Comparison of ENCODE assay signal across 7 cellular contexts in genomic region chr2:126527836-126528490, GRCh38.
A peak's percentile ranks its signal among the peaks of the same experiment; 100 is the strongest.
DNase-seq lines count a peak whose midpoint lies in the region; ATAC-seq and TF ChIP-seq lines count a peak whose summit lies in the region.

No MANE protein-coding gene starts in this region.

- peaks cover 2% of the 10 kb centered on the region; the same call in 1 of the 2 replicates for H3K27me3 Mint-ChIP-seq in H9 (ENCODE audit: low read depth)
- peaks cover 4% of the 10 kb centered on the region for H3K27me3 Mint-ChIP-seq in activated CD8-positive, alpha-beta T cell treated with anti-CD3 and anti-CD28 coated beads, Interleukin-2, amount 10 ng/mL, durations not matched to agents 7 days and 5 days (ENCODE audit: low read depth)
- no peaks in the 10 kb centered on the region for H3K27me3 Mint-ChIP-seq in neural progenitor cell (ENCODE audit: insufficient read depth, low read depth)

- POLR2A ChIA-PET in activated CD8-positive, alpha-beta T cell treated with anti-CD3 and anti-CD28 coated beads, Interleukin-2, amount 10 ng/mL, durations not matched to agents 7 days and 5 days (lab: Charles Lee), result interaction anchor here (0.6 to 0.8 kb wide), 4 partner anchors 18 to 251 kb away, joined by 3 to 4 read pairs (median 4); no protein-coding TSS in a partner anchor

- H4K91ac ChIP-seq in H9 (ENCODE audit: insufficient read length, low read depth, low read length), result no peak overlapping the region

- no peak overlapping the region; the same call in 1 of the 2 replicates for H3K14ac ChIP-seq in H9 (ENCODE audit: insufficient read depth, low read length)

- no peak overlapping the region for H3K4me3 Mint-ChIP-seq in H9
- no peak overlapping the region for H3K4me3 Mint-ChIP-seq in activated CD8-positive, alpha-beta T cell treated with anti-CD3 and anti-CD28 coated beads, Interleukin-2, amount 10 ng/mL, durations not matched to agents 7 days and 5 days
- no peak overlapping the region for H3K4me3 Mint-ChIP-seq in neural progenitor cell

- H2AK5ac ChIP-seq in H9 (ENCODE audit: insufficient read length, low read length), result no peak overlapping the region

- WGBS in H9 (ENCODE audit: extremely low coverage, insufficient read length, low lambda C conversion rate), result no CpG with 5 or more reads among the region's 8 CpGs

- no peak overlapping the region for H3K4me2 ChIP-seq in H9 (ENCODE audit: insufficient read depth, insufficient read length, low read length)
- no peak overlapping the region for H3K4me2 ChIP-seq in neural progenitor cell

- DNase-seq in H9, result peak; percentile 80
- peak; percentile 73 for DNase-seq in NB4 (ENCODE audit: low read depth)
- peak; percentile 81 for DNase-seq in activated CD8-positive, alpha-beta T cell treated with anti-CD3 and anti-CD28 coated beads, Interleukin-2, amount 10 ng/mL, durations not matched to agents 7 days and 5 days
- DNase-seq in epithelial cell of esophagus (ENCODE audit: low read depth), result peak; percentile 3
- peak; percentile 72 for DNase-seq in neural progenitor cell (ENCODE audit: low spot score)
- no peak for DNase-seq in upper lobe of right lung

- no peak overlapping the region for H2BK5ac ChIP-seq in H9 (ENCODE audit: insufficient read length, low read length)

- H4K20me1 ChIP-seq in H9 (ENCODE audit: control insufficient read depth, insufficient read depth, insufficient read length) (no peaks in the 10 kb centered on the region), neural progenitor cell (ENCODE audit: low read depth) (no peaks in the 10 kb centered on the region)

- H3K23me2 ChIP-seq in H9 (ENCODE audit: insufficient read length, low read depth, low read length, poor library complexity, severe bottlenecking), result no peaks in the 10 kb centered on the region

- no peak overlapping the region for H3K18ac ChIP-seq in H9 (ENCODE audit: insufficient read length, low read depth, low read length)

- H3F3A ChIP-seq in neural progenitor cell (ENCODE audit: low read depth), result no peaks in the 10 kb centered on the region

- H4K8ac ChIP-seq in H9 (replicated peaks; ENCODE audit: insufficient read length, low read depth, low read length), result no peak overlapping the region

- no peak for TF ChIP-seq POLR2A in NB4 (IDR thresholded peaks at IDR 0.05; ENCODE audit: extremely low read depth, insufficient read length)

- no peak overlapping the region for H3K23ac ChIP-seq in H9 (ENCODE audit: insufficient read length, low read depth, low read length)

- no peaks in the 10 kb centered on the region for H3K79me1 ChIP-seq in H9 (ENCODE audit: insufficient read depth, low read depth, low read length, poor library complexity, severe bottlenecking)

- no peak overlapping the region for H2BK20ac ChIP-seq in H9 (ENCODE audit: low read depth, low read length, poor library complexity, severe bottlenecking)

- H3K4ac ChIP-seq in H9 (ENCODE audit: low read depth, low read length), result no peak overlapping the region

- H3K9me3 Mint-ChIP-seq in H9, result no peaks in the 10 kb centered on the region; a peak in 1 of 5 replicates
- H3K9me3 Mint-ChIP-seq in activated CD8-positive, alpha-beta T cell treated with anti-CD3 and anti-CD28 coated beads, Interleukin-2, amount 10 ng/mL, durations not matched to agents 7 days and 5 days (ENCODE audit: insufficient read depth), result no peaks in the 10 kb centered on the region
- H3K9me3 Mint-ChIP-seq in neural progenitor cell, result no peaks in the 10 kb centered on the region

- H3K4me3 ChIP-seq in NB4 (ENCODE audit: low read depth, low read length) (no peak overlapping the region), epithelial cell of esophagus (ENCODE audit: low read length) (no peak overlapping the region), neural progenitor cell (no peak overlapping the region), upper lobe of right lung (no peak overlapping the region)

- H3K27ac Mint-ChIP-seq in H9 (no peak overlapping the region; a peak in 1 of 7 replicates), neural progenitor cell (no peak overlapping the region)
- H3K27ac Mint-ChIP-seq in activated CD8-positive, alpha-beta T cell treated with anti-CD3 and anti-CD28 coated beads, Interleukin-2, amount 10 ng/mL, durations not matched to agents 7 days and 5 days, result no peak overlapping the region

- H3K36me3 ChIP-seq in neural progenitor cell (no peaks in the 10 kb centered on the region), upper lobe of right lung (no peaks in the 10 kb centered on the region)

- H3K4me1 ChIP-seq in H9 (ENCODE audit: insufficient read depth, low read length), result no peaks in the 10 kb centered on the region
- no peaks in the 10 kb centered on the region for H3K4me1 ChIP-seq in neural progenitor cell
- no peaks in the 10 kb centered on the region for H3K4me1 ChIP-seq in upper lobe of right lung

- no peak overlapping the region for H2BK120ac ChIP-seq in H9 (ENCODE audit: low read depth, low read length, poor library complexity, severe bottlenecking)

- intact Hi-C loops in upper lobe of right lung (cut with DNase I), result no loop called here

- no peak overlapping the region for H2BK15ac ChIP-seq in H9 (ENCODE audit: low read depth, low read length)

- CTCF ChIA-PET in activated CD8-positive, alpha-beta T cell treated with anti-CD3 and anti-CD28 coated beads, Interleukin-2, amount 10 ng/mL, durations not matched to agents 7 days and 5 days (lab: Charles Lee), result interaction anchor here (0.7 to 6.6 kb wide), 42 partner anchors 9 to 443 kb away, joined by 3 to 131 read pairs (median 4); no protein-coding TSS in a partner anchor

- no peak overlapping the region for H3K9ac ChIP-seq in H9 (ENCODE audit: extremely low read depth, insufficient read length, low read length)
- no peak overlapping the region for H3K9ac ChIP-seq in neural progenitor cell

- H3K4me1 Mint-ChIP-seq in H9 (peaks cover 0 to 3% of the 10 kb centered on the region in 2 experiments; a peak in 2 of 4 replicates), neural progenitor cell (no peaks in the 10 kb centered on the region)
- H3K4me1 Mint-ChIP-seq in activated CD8-positive, alpha-beta T cell treated with anti-CD3 and anti-CD28 coated beads, Interleukin-2, amount 10 ng/mL, durations not matched to agents 7 days and 5 days (ENCODE audit: low read depth), result no peaks in the 10 kb centered on the region

- H2AFZ ChIP-seq in H9 (ENCODE audit: low read length) (no peak overlapping the region), neural progenitor cell (replicated peaks) (no peak overlapping the region)

- peak; percentile 78 for ATAC-seq in activated CD8-positive, alpha-beta T cell treated with anti-CD3 and anti-CD28 coated beads, Interleukin-2, amount 10 ng/mL, durations not matched to agents 7 days and 5 days
- peak; percentile 84 for ATAC-seq in upper lobe of right lung

- no peaks in the 10 kb centered on the region; a peak in 1 of 7 replicates for H3K36me3 Mint-ChIP-seq in H9 (ENCODE audit: insufficient read depth in 1 of 3, low read depth in 3 of 3)
- H3K36me3 Mint-ChIP-seq in activated CD8-positive, alpha-beta T cell treated with anti-CD3 and anti-CD28 coated beads, Interleukin-2, amount 10 ng/mL, durations not matched to agents 7 days and 5 days (ENCODE audit: low read depth), result no peaks in the 10 kb centered on the region
- H3K36me3 Mint-ChIP-seq in neural progenitor cell, result no peaks in the 10 kb centered on the region

- H3T11ph ChIP-seq in H9 (ENCODE audit: low read length), result no peak overlapping the region

- H3K56ac ChIP-seq in H9 (ENCODE audit: insufficient read length, low read depth, low read length), result no peak overlapping the region

- H2BK12ac ChIP-seq in H9 (ENCODE audit: insufficient read length, low read depth, low read length), result no peak overlapping the region

- H3K79me2 ChIP-seq in H9 (ENCODE audit: insufficient read depth, low read length) (no peaks in the 10 kb centered on the region), neural progenitor cell (ENCODE audit: low read depth) (no peaks in the 10 kb centered on the region)

- no peak overlapping the region for H3K27ac ChIP-seq in H9 (ENCODE audit: insufficient read length, low read depth, low read length)
- no peak overlapping the region for H3K27ac ChIP-seq in neural progenitor cell
- no peak overlapping the region for H3K27ac ChIP-seq in upper lobe of right lung

- H3K27me3 ChIP-seq in H9 (ENCODE audit: insufficient read depth, low read length), result no peaks in the 10 kb centered on the region
- no peaks in the 10 kb centered on the region for H3K27me3 ChIP-seq in neural progenitor cell
- no peaks in the 10 kb centered on the region for H3K27me3 ChIP-seq in upper lobe of right lung

- H3K9me3 ChIP-seq in H9 (ENCODE audit: control insufficient read depth, low read depth, low read length) (no peaks in the 10 kb centered on the region), neural progenitor cell (ENCODE audit: low read depth) (no peaks in the 10 kb centered on the region), upper lobe of right lung (no peaks in the 10 kb centered on the region)

- TF ChIP-seq CTCF in GM12873 (IDR thresholded peaks at IDR 0.05; ENCODE audit: insufficient read depth, low read depth, low read length, missing control alignments) (peak; percentile 86), H9 (conservative IDR thresholded peaks at IDR 0.05) (peak; percentile 84), NB4 (IDR thresholded peaks at IDR 0.05; ENCODE audit: low read depth, low read length) (peak; percentile 83), epithelial cell of esophagus (IDR thresholded peaks at IDR 0.05; ENCODE audit: insufficient read depth, low read depth, low read length, missing control alignments) (no peak), neural progenitor cell (IDR thresholded peaks at IDR 0.05) (peak; percentile 74), upper lobe of right lung (IDR thresholded peaks at IDR 0.05) (peak; percentile 58)

- no peak overlapping the region for H4K5ac ChIP-seq in H9 (ENCODE audit: insufficient read length, low read depth, low read length)
